1 cellular context compared by ENCODE assay signal in the genomic region with DNA sequence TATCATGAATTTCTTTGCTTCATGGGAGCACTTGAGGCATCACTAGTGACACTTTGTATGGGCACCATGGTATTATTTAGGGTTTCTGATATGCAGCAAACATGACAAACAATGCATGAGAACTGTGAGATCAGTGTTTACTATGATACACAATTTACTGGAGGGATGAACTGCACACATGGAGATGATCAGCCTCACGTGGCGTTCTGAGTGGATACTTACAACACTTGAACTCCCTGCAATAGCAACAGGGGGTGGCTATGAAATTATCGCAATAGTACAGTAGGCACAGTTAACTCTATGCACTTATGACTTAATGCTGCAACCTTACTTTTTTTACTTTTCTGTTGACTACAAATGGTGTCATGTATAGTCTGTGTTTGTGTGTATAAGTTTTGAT.
TF ChIP-seq lines count a peak whose summit lies in the region.

No MANE protein-coding gene starts in this region.

TF ChIP-seq in HepG2, 621 proteins besides CTCF, POLR2A, EP300 and RAD21:
- TF ChIP-seq ZNF180 (CRISPR knock-in tag; IDR thresholded peaks at IDR 0.05; ENCODE audit: borderline replicate concordance, low read depth): no peak
- peak; percentile 55; the same call in 1 of the 2 replicates for TF ChIP-seq MNT (IDR thresholded peaks at IDR 0.05)
- TF ChIP-seq ATF1 (CRISPR knock-in tag; IDR thresholded peaks at IDR 0.05): no peak
